In the genomic region with DNA sequence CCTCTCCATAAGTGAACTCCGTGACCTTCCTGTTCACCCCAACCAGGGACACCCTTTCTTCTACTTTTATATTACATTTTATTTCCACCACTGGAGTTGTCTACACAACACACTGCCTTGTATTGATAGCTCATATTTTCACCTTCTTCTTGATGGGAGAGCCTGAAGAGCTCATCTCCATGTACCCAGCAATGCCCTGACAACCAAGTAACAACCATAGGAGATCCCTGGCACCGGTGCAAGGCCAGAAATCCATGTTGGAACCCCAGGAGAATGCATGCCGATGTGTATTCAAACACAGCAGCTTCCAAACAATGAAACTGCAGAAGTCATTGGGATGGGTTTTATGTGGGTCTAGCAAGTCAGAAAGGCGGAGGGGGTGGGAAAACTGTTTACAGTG, we compare ENCODE assay signal across 31 cellular contexts. TPM values are rescaled to one million over a fixed set of nuclear protein-coding genes. Genes with fewer than 3 reads are reported as not detected.
"Had no signal": no experiment of that assay in that cellular context is flagged by ENCODE, and none has a peak within 500 bp of the region (broad histone marks: within the 10 kb centered on the region; RNA-seq: fewer than 3 reads in every experiment).

No MANE protein-coding gene starts in this region.

- H3K27me3 ChIP-seq: adrenal gland, breast epithelium, Peyer's patch, SJCRH30 had no signal

- H3K27ac Mint-ChIP-seq: activated CD4-positive, alpha-beta memory T cell treated with anti-CD3 and anti-CD28 coated beads, Interleukin-2, amount 10 ng/mL, durations not matched to agents 7 days and 5 days; activated CD4-positive, alpha-beta T cell treated with anti-CD3 and anti-CD28 coated beads, Interleukin-2, amount 10 ng/mL, durations not matched to agents 7 days and 5 days; activated naive CD4-positive, alpha-beta T cell treated with anti-CD3 and anti-CD28 coated beads, Interleukin-2, amount 10 ng/mL, durations not matched to agents 7 days and 5 days; activated naive CD8-positive, alpha-beta T cell treated with anti-CD3 and anti-CD28 coated beads, Interleukin-2, amount 10 ng/mL, durations not matched to agents 7 days and 5 days; activated T-cell treated with anti-CD3 and anti-CD28 coated beads, Interleukin-2, amount 50 U/mL, for 72 hours; activated T-helper 2 cell treated with anti-CD3 and anti-CD28 coated beads, Interferon-gamma antibody, Interleukin-2, Interleukin-4, amounts not matched to agents 10 μg/mL and 5 μg/mL and 100 μg/mL, durations not matched to agents 14 hours and 24 hours and 36 hours had no signal

- H3K27me3 Mint-ChIP-seq: activated CD4-positive, alpha-beta memory T cell treated with anti-CD3 and anti-CD28 coated beads, Interleukin-2, amount 10 ng/mL, durations not matched to agents 7 days and 5 days; activated CD4-positive, alpha-beta T cell treated with anti-CD3 and anti-CD28 coated beads, Interleukin-2, amount 10 ng/mL, durations not matched to agents 7 days and 5 days; activated naive CD4-positive, alpha-beta T cell treated with anti-CD3 and anti-CD28 coated beads, Interleukin-2, amount 10 ng/mL, durations not matched to agents 7 days and 5 days; activated naive CD8-positive, alpha-beta T cell treated with anti-CD3 and anti-CD28 coated beads, Interleukin-2, amount 10 ng/mL, durations not matched to agents 7 days and 5 days had no signal

- H3K9me3 Mint-ChIP-seq: activated CD4-positive, alpha-beta memory T cell treated with anti-CD3 and anti-CD28 coated beads, Interleukin-2, amount 10 ng/mL, durations not matched to agents 7 days and 5 days; activated CD4-positive, alpha-beta T cell treated with anti-CD3 and anti-CD28 coated beads, Interleukin-2, amount 10 ng/mL, durations not matched to agents 7 days and 5 days; activated naive CD4-positive, alpha-beta T cell treated with anti-CD3 and anti-CD28 coated beads, Interleukin-2, amount 10 ng/mL, durations not matched to agents 7 days and 5 days; activated naive CD8-positive, alpha-beta T cell treated with anti-CD3 and anti-CD28 coated beads, Interleukin-2, amount 10 ng/mL, durations not matched to agents 7 days and 5 days; activated T-cell treated with anti-CD3 and anti-CD28 coated beads, Interleukin-2, amount 50 U/mL, for 72 hours; activated T-helper 2 cell treated with anti-CD3 and anti-CD28 coated beads, Interferon-gamma antibody, Interleukin-2, Interleukin-4, amounts not matched to agents 10 μg/mL and 5 μg/mL and 100 μg/mL, durations not matched to agents 14 hours and 24 hours and 36 hours had no signal

- H3K9ac ChIP-seq: KMS-11, SK-N-SH had no signal

- H3K4me2 ChIP-seq: KMS-11, SK-N-SH had no signal

- H3K4me1 ChIP-seq: adrenal gland, breast epithelium, Peyer's patch had no signal

- H3K4me3 Mint-ChIP-seq: activated CD4-positive, alpha-beta memory T cell treated with anti-CD3 and anti-CD28 coated beads, Interleukin-2, amount 10 ng/mL, durations not matched to agents 7 days and 5 days; activated CD4-positive, alpha-beta T cell treated with anti-CD3 and anti-CD28 coated beads, Interleukin-2, amount 10 ng/mL, durations not matched to agents 7 days and 5 days; activated naive CD4-positive, alpha-beta T cell treated with anti-CD3 and anti-CD28 coated beads, Interleukin-2, amount 10 ng/mL, durations not matched to agents 7 days and 5 days; activated naive CD8-positive, alpha-beta T cell treated with anti-CD3 and anti-CD28 coated beads, Interleukin-2, amount 10 ng/mL, durations not matched to agents 7 days and 5 days had no signal

- H3K9me3 ChIP-seq: adrenal gland, breast epithelium, Peyer's patch, SJCRH30, SK-N-SH had no signal

- H3K36me3 ChIP-seq: adrenal gland, SJCRH30 had no signal

- H3K4me3 ChIP-seq: adrenal gland, breast epithelium, Peyer's patch, SJCRH30 had no signal

- DNase-seq: activated CD4-positive, alpha-beta memory T cell treated with anti-CD3 and anti-CD28 coated beads, Interleukin-2, amount 10 ng/mL, durations not matched to agents 7 days and 5 days; activated CD4-positive, alpha-beta T cell treated with anti-CD3 and anti-CD28 coated beads for 1 hour; activated CD4-positive, alpha-beta T cell treated with anti-CD3 and anti-CD28 coated beads, Interleukin-2, amount 10 ng/mL, durations not matched to agents 7 days and 5 days; activated gamma-delta T cell treated with Interleukin-2 at 50 U/mL for 16 hours; activated naive CD4-positive, alpha-beta T cell treated with anti-CD3 and anti-CD28 coated beads, Interleukin-2, amount 10 ng/mL, durations not matched to agents 7 days and 5 days; activated naive CD8-positive, alpha-beta T cell treated with anti-CD3 and anti-CD28 coated beads, Interleukin-2, amount 10 ng/mL, durations not matched to agents 7 days and 5 days; activated T-cell treated with anti-CD3 and anti-CD28 coated beads for 4 hours; activated T-cell treated with anti-CD3 and anti-CD28 coated beads, Interleukin-2, amount 50 U/mL, for 72 hours; adrenal gland; anterior cingulate cortex; MV-4-11; NCI-H1092 treated with DMSO at 0.1 percent for 48 hours; NCI-H1436; NCI-H1694 treated with DMSO at 0.1 percent for 48 hours; NCI-H2029 treated with DMSO at 0.1 percent for 48 hours; NCI-H345; NCI-H510A; NCI-H526 treated with DMSO at 0.1 percent for 48 hours; NCI-H82; NK-92 treated with Interleukin-12 subunit alpha and Interleukin-12 subunit beta, amount 100 ng/mL, for 24 hours; OCI-M1; Right ventricle myocardium superior; SJCRH30; SK-N-SH; SW 1271 had no signal

- H3K27ac ChIP-seq: adrenal gland, breast epithelium, KMS-11, Peyer's patch, RWPE1, SJCRH30 had no signal

- ATAC-seq: activated T-cell treated with anti-CD3 and anti-CD28 coated beads, Interleukin-2, amount 50 U/mL, for 72 hours had no signal

RNA-seq across cellular contexts. Expression of gene TENT5C, which starts 15.5 kb away (rescaled TPM):
- total RNA-seq: MCF 10A had no signal
